Comparison of ENCODE assay signal across 10 cellular contexts in genomic region chr1:22141948-22142314, GRCh38. TPM values are rescaled to one million over a fixed set of nuclear protein-coding genes. Genes with fewer than 3 reads are reported as not detected.
DNase-seq lines count a peak whose midpoint lies in the region; ATAC-seq and TF ChIP-seq lines count a peak whose summit lies in the region.
"Had no signal": no experiment of that assay in that cellular context is flagged by ENCODE, and none has a peak within 500 bp of the region (broad histone marks: within the 10 kb centered on the region; RNA-seq: fewer than 3 reads in every experiment).

No MANE protein-coding gene starts in this region.

- H3K36me3 ChIP-seq in mammary epithelial cell (ENCODE audit: insufficient read depth, low read length) (no peaks in the 10 kb centered on the region), tibial artery (no peaks in the 10 kb centered on the region)

- TF ChIP-seq CTCF in mammary epithelial cell (conservative IDR thresholded peaks at IDR 0.05 in 1 of 2, IDR thresholded peaks at IDR 0.05 in 1 of 2; ENCODE audit: extremely low read depth in 1 of 2, insufficient read depth in 1 of 2, low read depth in 1 of 2, low read length in 2 of 2) = no peak
- TF ChIP-seq CTCF in tibial artery (IDR thresholded peaks at IDR 0.05) = no peak

- H3K27ac Mint-ChIP-seq in activated T-cell treated with anti-CD3 and anti-CD28 coated beads, Interleukin-2, amount 50 U/mL, for 24 hours = no peak overlapping the region
- no peak overlapping the region for H3K27ac Mint-ChIP-seq in memory B cell

- peaks cover 5% of the 10 kb centered on the region for H3K4me1 Mint-ChIP-seq in activated T-cell treated with anti-CD3 and anti-CD28 coated beads, Interleukin-2, amount 50 U/mL, for 24 hours (ENCODE audit: low read depth)
- peaks cover 10% of the 10 kb centered on the region for H3K4me1 Mint-ChIP-seq in memory B cell

- dilution Hi-C loops in mammary epithelial cell (cut with HindIII; ENCODE audit: low sequenced_read_pairs) = no loop called here

- peak overlapping the region; percentile 94 for H3K4me2 ChIP-seq in mammary epithelial cell (ENCODE audit: insufficient read depth, low read depth, low read length)

- H4K20me1 ChIP-seq in mammary epithelial cell (ENCODE audit: insufficient read depth, low read length) = no peaks in the 10 kb centered on the region

- WGBS in mammary epithelial cell (ENCODE audit: low coverage, missing lambda C conversion rate) = 0% methylated on average over 2 of the region's 19 CpGs

- H3K27me3 ChIP-seq in mammary epithelial cell (ENCODE audit: insufficient read depth, low read length) (peaks cover 4% of the 10 kb centered on the region), tibial artery (peaks cover 0 to 34% of the 10 kb centered on the region in 2 donors)

- no peak for DNase-seq in activated T-cell treated with anti-CD3 and anti-CD28 coated beads, Interleukin-2, amount 50 U/mL, for 24 hours
- DNase-seq in activated T-cell treated with anti-CD3 and anti-CD28 coated beads for 4 hours = no peak
- no peak for DNase-seq in mammary epithelial cell
- DNase-seq in memory B cell (ENCODE audit: low spot score in 2 of 2) = no peak
- no peak for DNase-seq in tibial artery
- DNase-seq in stimulated activated CD8-positive, alpha-beta memory T cell treated with anti-CD3 and anti-CD28 coated beads, Interleukin-4, amount 100 ng/mL, for 48 hours = no peak
- DNase-seq in COR-L47 (lab: John Stamatoyannopoulos, UW) = no peak
- DNase-seq: NCI-H2029 treated with DMSO at 0.1 percent for 48 hours had no signal

- H3K9me3 ChIP-seq in mammary epithelial cell (replicated peaks; ENCODE audit: insufficient read depth, low read length) (no peaks in the 10 kb centered on the region), tibial artery (no peaks in the 10 kb centered on the region)

- CTCF ChIA-PET in mammary epithelial cell (lab: Charles Lee; ENCODE audit: low non-redundant PET) = no interaction called here

- peak; percentile 5 for ATAC-seq in memory B cell (ENCODE audit: low read depth)
- no peak for ATAC-seq in HG02981 (IDR thresholded peaks at IDR 0.05; ENCODE audit: unreplicated experiment)

- H3K27me3 Mint-ChIP-seq in activated T-cell treated with anti-CD3 and anti-CD28 coated beads, Interleukin-2, amount 50 U/mL, for 24 hours = peaks cover 61% of the 10 kb centered on the region
- H3K27me3 Mint-ChIP-seq in memory B cell = peaks cover 24% of the 10 kb centered on the region

- no peak overlapping the region for H2AFZ ChIP-seq in mammary epithelial cell (ENCODE audit: low read depth, low read length)

- H3K79me2 ChIP-seq in mammary epithelial cell (ENCODE audit: insufficient read depth, low read length) = no peaks in the 10 kb centered on the region

- H3K27ac ChIP-seq in mammary epithelial cell (ENCODE audit: insufficient read depth, low read depth, low read length) (no peak overlapping the region), tibial artery (no peak overlapping the region)
- H3K27ac ChIP-seq: C4-2B had no signal

- no peaks in the 10 kb centered on the region for H3K36me3 Mint-ChIP-seq in activated T-cell treated with anti-CD3 and anti-CD28 coated beads, Interleukin-2, amount 50 U/mL, for 24 hours (ENCODE audit: low read depth)
- H3K36me3 Mint-ChIP-seq in memory B cell = no peaks in the 10 kb centered on the region

- BruUV-seq in mammary epithelial cell (replicated peaks; lab: Mats Ljungman, UMichigan) = no TSS peak

- no peak overlapping the region for H3K9ac ChIP-seq in mammary epithelial cell (ENCODE audit: insufficient read depth, low read length)

- H3K4me3 Mint-ChIP-seq in activated T-cell treated with anti-CD3 and anti-CD28 coated beads, Interleukin-2, amount 50 U/mL, for 24 hours = peak overlapping the region; percentile 35
- peak overlapping the region; percentile 52 for H3K4me3 Mint-ChIP-seq in memory B cell

- intact Hi-C loops in mammary epithelial cell (cut with micrococcal nuclease) (no loop called here), tibial artery (cut with DNase I; ENCODE audit: low total_unique reads) (loop anchor here (1.0 kb wide), 1 partner anchor 26 kb away; no protein-coding TSS in a partner anchor)

- H3K9me3 Mint-ChIP-seq in activated T-cell treated with anti-CD3 and anti-CD28 coated beads, Interleukin-2, amount 50 U/mL, for 24 hours = no peaks in the 10 kb centered on the region
- H3K9me3 Mint-ChIP-seq in memory B cell = no peaks in the 10 kb centered on the region

- H3K4me1 ChIP-seq in mammary epithelial cell (ENCODE audit: insufficient read depth, low read length) (peaks cover 33% of the 10 kb centered on the region), tibial artery (peaks cover 0 to 25% (median 15%) of the 10 kb centered on the region in 4 donors)

- H3K4me3 ChIP-seq in mammary epithelial cell (replicated peaks in 1 of 3; ENCODE audit: insufficient read depth in 1 of 3, low read depth in 2 of 3, low read length in 3 of 3) = peak overlapping the region in 2 of 3 experiments; percentile 41 to 49
- H3K4me3 ChIP-seq in tibial artery = peak overlapping the region; percentile 46 to 60

- in situ Hi-C loops in mammary epithelial cell (cut with MboI; ENCODE audit: low sequenced_read_pairs in 2 of 2) = no loop called here

RNA-seq across cellular contexts. Expression of gene WNT4, which starts 1.0 kb away (rescaled TPM):
- under 1 TPM; 0.26 to 0.33 TPM for total RNA-seq in mammary epithelial cell
- polyA plus RNA-seq in mammary epithelial cell = 0.11 TPM
- not detected for polyA minus RNA-seq in mammary epithelial cell
